Comparison of ENCODE assay signal across 26 cellular contexts in genomic region chr3:66367979-66368378, GRCh38.
"Had no signal": no experiment of that assay in that cellular context is flagged by ENCODE, and none has a peak within 500 bp of the region (broad histone marks: within the 10 kb centered on the region; RNA-seq: fewer than 3 reads in every experiment).

No MANE protein-coding gene starts in this region.

- H3K27ac ChIP-seq: brain microvascular endothelial cell, esophagus muscularis mucosa, foreskin keratinocyte, hepatocyte, sigmoid colon, suprapubic skin, tibial artery, upper lobe of right lung had no signal

- H3K4me1 ChIP-seq: foreskin keratinocyte, suprapubic skin, upper lobe of right lung had no signal

- H3K27me3 ChIP-seq: brain microvascular endothelial cell, esophagus muscularis mucosa, foreskin keratinocyte, hepatocyte, sigmoid colon, suprapubic skin, tibial artery, upper lobe of right lung had no signal

- DNase-seq: activated CD4-positive, alpha-beta T cell treated with anti-CD3 and anti-CD28 coated beads for 4 hours; activated CD4-positive, alpha-beta T cell treated with anti-CD3 and anti-CD28 coated beads, Interleukin-2, amount 50 U/mL, for 4 hours; activated CD4-positive, CD25-positive, alpha-beta regulatory T cell; activated effector memory CD4-positive, alpha-beta T cell treated with anti-CD3 and anti-CD28 coated beads, Interleukin-2, amount 50 U/mL, for 16 hours; activated naive CD4-positive, alpha-beta T cell treated with anti-CD3 and anti-CD28 coated beads, Interleukin-2, amount 10 ng/mL, durations not matched to agents 7 days and 5 days; activated T-cell treated with anti-CD3 and anti-CD28 coated beads for 4 hours; amniotic stem cell; brain microvascular endothelial cell; caudate nucleus; foreskin keratinocyte; left colon; midbrain; posterior cingulate gyrus; sigmoid colon; stimulated activated CD4-positive, alpha-beta T cell treated with anti-CD3 and anti-CD28 coated beads, Interleukin-15, amount 100 ng/mL, for 24 hours; stimulated activated CD4-positive, alpha-beta T cell treated with anti-CD3 and anti-CD28 coated beads, Interleukin-2, amount 100 ng/mL, for 24 hours; stimulated activated naive B cell treated with anti-CD40 and anti-IgM and Interleukin-4, amounts not matched to agents 10 μg/mL and 1 μg/mL and 100 μg/mL, for 72 hours; T-helper 1 cell; tibial artery; upper lobe of right lung had no signal

- H3K4me3 Mint-ChIP-seq: activated naive CD4-positive, alpha-beta T cell treated with anti-CD3 and anti-CD28 coated beads, Interleukin-2, amount 10 ng/mL, durations not matched to agents 7 days and 5 days; activated T-helper 1 cell treated with anti-CD3 and anti-CD28 coated beads, Interleukin-12 subunit alpha, Interleukin-12 subunit beta, Interleukin-2, Interleukin-4 antibody, amounts not matched to agents 30 ng/mL and 10 ng/mL and 1 ng/mL, durations not matched to agents 14 hours and 24 hours and 36 hours; dendritic cell treated with granulocyte-macrophage colony-stimulating factor and Interleukin-4, amounts not matched to agents 40 ng/mL and 50 ng/mL, for 4 days; natural killer cell treated with Interleukin-12 subunit alpha and Interleukin-12 subunit beta and Interleukin-15 and Interleukin-18, amount 100 ng/mL, for 72 hours; stimulated activated naive B cell treated with anti-CD40 and anti-IgM and Interleukin-4, amounts not matched to agents 10 μg/mL and 1 μg/mL and 100 μg/mL, for 72 hours had no signal

- H3K27ac Mint-ChIP-seq: activated naive CD4-positive, alpha-beta T cell treated with anti-CD3 and anti-CD28 coated beads, Interleukin-2, amount 10 ng/mL, durations not matched to agents 7 days and 5 days; activated T-helper 1 cell treated with anti-CD3 and anti-CD28 coated beads, Interleukin-12 subunit alpha, Interleukin-12 subunit beta, Interleukin-2, Interleukin-4 antibody, amounts not matched to agents 30 ng/mL and 10 ng/mL and 1 ng/mL, durations not matched to agents 14 hours and 24 hours and 36 hours; dendritic cell treated with granulocyte-macrophage colony-stimulating factor and Interleukin-4, amounts not matched to agents 40 ng/mL and 50 ng/mL, for 4 days; natural killer cell treated with Interleukin-12 subunit alpha and Interleukin-12 subunit beta and Interleukin-15 and Interleukin-18, amount 100 ng/mL, for 72 hours; stimulated activated naive B cell treated with anti-CD40 and anti-IgM and Interleukin-4, amounts not matched to agents 10 μg/mL and 1 μg/mL and 100 μg/mL, for 72 hours had no signal

- H3K9me3 Mint-ChIP-seq: activated naive CD4-positive, alpha-beta T cell treated with anti-CD3 and anti-CD28 coated beads, Interleukin-2, amount 10 ng/mL, durations not matched to agents 7 days and 5 days; activated T-helper 1 cell treated with anti-CD3 and anti-CD28 coated beads, Interleukin-12 subunit alpha, Interleukin-12 subunit beta, Interleukin-2, Interleukin-4 antibody, amounts not matched to agents 30 ng/mL and 10 ng/mL and 1 ng/mL, durations not matched to agents 14 hours and 24 hours and 36 hours; dendritic cell treated with granulocyte-macrophage colony-stimulating factor and Interleukin-4, amounts not matched to agents 40 ng/mL and 50 ng/mL, for 4 days; natural killer cell treated with Interleukin-12 subunit alpha and Interleukin-12 subunit beta and Interleukin-15 and Interleukin-18, amount 100 ng/mL, for 72 hours; stimulated activated naive B cell treated with anti-CD40 and anti-IgM and Interleukin-4, amounts not matched to agents 10 μg/mL and 1 μg/mL and 100 μg/mL, for 72 hours had no signal

- H3K36me3 ChIP-seq: brain microvascular endothelial cell, sigmoid colon, upper lobe of right lung had no signal

- H3K27me3 Mint-ChIP-seq: activated naive CD4-positive, alpha-beta T cell treated with anti-CD3 and anti-CD28 coated beads, Interleukin-2, amount 10 ng/mL, durations not matched to agents 7 days and 5 days; dendritic cell treated with granulocyte-macrophage colony-stimulating factor and Interleukin-4, amounts not matched to agents 40 ng/mL and 50 ng/mL, for 4 days; natural killer cell treated with Interleukin-12 subunit alpha and Interleukin-12 subunit beta and Interleukin-15 and Interleukin-18, amount 100 ng/mL, for 72 hours; stimulated activated naive B cell treated with anti-CD40 and anti-IgM and Interleukin-4, amounts not matched to agents 10 μg/mL and 1 μg/mL and 100 μg/mL, for 72 hours had no signal

- H3K4me1 Mint-ChIP-seq: activated naive CD4-positive, alpha-beta T cell treated with anti-CD3 and anti-CD28 coated beads, Interleukin-2, amount 10 ng/mL, durations not matched to agents 7 days and 5 days had no signal

- H3K9me3 ChIP-seq: esophagus muscularis mucosa, sigmoid colon, suprapubic skin, tibial artery, upper lobe of right lung had no signal

- H3K4me2 ChIP-seq: hepatocyte had no signal

- ATAC-seq: foreskin keratinocyte; left colon; natural killer cell treated with Interleukin-12 subunit alpha and Interleukin-12 subunit beta and Interleukin-15 and Interleukin-18, amount 100 ng/mL, for 72 hours; stimulated activated naive B cell treated with anti-CD40 and anti-IgM and Interleukin-4, amounts not matched to agents 10 μg/mL and 1 μg/mL and 100 μg/mL, for 72 hours; upper lobe of right lung had no signal

- H3K4me3 ChIP-seq: esophagus muscularis mucosa, hepatocyte, sigmoid colon, suprapubic skin, tibial artery, upper lobe of right lung had no signal

- H3K36me3 Mint-ChIP-seq: natural killer cell treated with Interleukin-12 subunit alpha and Interleukin-12 subunit beta and Interleukin-15 and Interleukin-18, amount 100 ng/mL, for 72 hours had no signal
